ENCODE assay signal across 9 cellular contexts in the genomic region with DNA sequence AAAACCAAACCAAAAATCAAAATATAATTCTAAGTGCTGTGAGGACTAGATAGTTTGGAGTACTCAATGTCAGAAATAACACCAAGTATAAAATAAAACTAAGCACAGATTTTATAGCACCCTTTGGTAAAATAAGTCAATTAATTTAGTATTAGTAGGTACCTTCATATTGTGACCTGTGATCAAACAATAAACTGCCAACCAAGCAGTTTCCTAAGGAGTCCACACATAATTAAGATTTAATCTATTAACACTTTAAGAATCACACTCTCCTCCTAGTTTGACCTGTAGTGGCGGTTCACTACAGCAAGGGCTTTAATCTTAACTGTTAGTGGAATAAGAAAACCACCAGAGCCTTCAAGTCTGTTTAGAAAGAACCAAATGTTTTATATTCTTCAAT. TPM values are rescaled to one million over a fixed set of nuclear protein-coding genes. Genes with fewer than 3 reads are reported as not detected.
DNase-seq lines count a peak whose midpoint lies in the region; ATAC-seq and TF ChIP-seq lines count a peak whose summit lies in the region.
"Had no signal": no experiment of that assay in that cellular context is flagged by ENCODE, and none has a peak within 500 bp of the region (broad histone marks: within the 10 kb centered on the region; RNA-seq: fewer than 3 reads in every experiment).

No MANE protein-coding gene starts in this region.

- H3K9me3 Mint-ChIP-seq in naive B cell, result peaks cover 0 to 4% (median 0%) of the 10 kb centered on the region in 7 donors

- H4K5ac ChIP-seq in IMR-90 (ENCODE audit: low read depth, low read length), result no peak overlapping the region

- H4K91ac ChIP-seq in IMR-90 (ENCODE audit: insufficient read depth, low read depth, low read length), result no peak overlapping the region

- no peaks in the 10 kb centered on the region for H3K27me3 Mint-ChIP-seq in naive B cell

- no peak overlapping the region for H2BK20ac ChIP-seq in IMR-90 (ENCODE audit: low read depth, low read length)

- H2AK9ac ChIP-seq in IMR-90 (replicated peaks; ENCODE audit: low read depth, low read length, poor library complexity), result no peak overlapping the region

- H3K4ac ChIP-seq in IMR-90 (ENCODE audit: low read depth, low read length), result no peak overlapping the region

- peak overlapping the region; percentile 22 for H3K4me2 ChIP-seq in IMR-90 (ENCODE audit: low read depth, low read length)

- no CpG with 5 or more reads among the region's 1 CpG for WGBS in IMR-90 (ENCODE audit: extremely low coverage in 2 of 2, insufficient read length in 1 of 2), 2 experiments

- H2BK15ac ChIP-seq in IMR-90 (ENCODE audit: low read depth, low read length), result no peak overlapping the region

- no peak for TF ChIP-seq POLR2A in IMR-90 (IDR thresholded peaks at IDR 0.05; ENCODE audit: low read depth, low read length)

- no peak overlapping the region for H3K18ac ChIP-seq in IMR-90 (ENCODE audit: low read depth, low read length)

- H2AK5ac ChIP-seq in IMR-90 (ENCODE audit: low read depth, low read length), result no peak overlapping the region

- H3K4me3 Mint-ChIP-seq in naive B cell, result peak overlapping the region in 7 of 8 donors; percentile 94 to 100 (median 100)

- H3K4me3 ChIP-seq in BE2C (ENCODE audit: low read depth, low read length) (peak overlapping the region; percentile 98), IMR-90 (ENCODE audit: insufficient read depth, low read depth, low read length) (no peak overlapping the region), brain microvascular endothelial cell (ENCODE audit: low read depth, low read length) (peak overlapping the region; percentile 99), mucosa of descending colon (no peak overlapping the region)

- H3K27me3 ChIP-seq in BE2C (no peaks in the 10 kb centered on the region), IMR-90 (ENCODE audit: control insufficient read depth, insufficient read depth, low read length) (no peaks in the 10 kb centered on the region), brain microvascular endothelial cell (replicated peaks) (no peaks in the 10 kb centered on the region)

- no peaks in the 10 kb centered on the region for H3K9me3 ChIP-seq in BE2C
- H3K9me3 ChIP-seq in IMR-90 (ENCODE audit: control insufficient read depth, insufficient read depth, low read length), result no peaks in the 10 kb centered on the region
- no peaks in the 10 kb centered on the region for H3K9me3 ChIP-seq in mucosa of descending colon

- H3K23ac ChIP-seq in IMR-90 (ENCODE audit: low read depth, low read length), result no peak overlapping the region; the same call in 1 of the 2 replicates

- H3K27ac Mint-ChIP-seq in naive B cell, result peak overlapping the region in 4 of 6 donors; percentile 66 to 100 (median 74)

- peaks cover 40 to 58% (median 49%) of the 10 kb centered on the region in 3 donors for H3K4me1 Mint-ChIP-seq in naive B cell

- H3K27ac ChIP-seq in IMR-90 (ENCODE audit: insufficient read depth, low read length), result no peak overlapping the region
- H3K27ac ChIP-seq in brain microvascular endothelial cell, result no peak overlapping the region

- POLR2A ChIA-PET in IMR-90 (lab: Charles Lee; ENCODE audit: unreplicated experiment), result interaction anchor here (0.7 kb wide), 1 partner anchor 307 kb away, joined by 3 read pairs; no protein-coding TSS in a partner anchor

- H3K14ac ChIP-seq in IMR-90 (replicated peaks; ENCODE audit: low read depth, low read length), result no peak overlapping the region

- H3K36me3 Mint-ChIP-seq in naive B cell, result peaks cover 21 to 29% of the 10 kb centered on the region in 2 donors

- H3K4me1 ChIP-seq in BE2C, result peaks cover 3% of the 10 kb centered on the region; the same call in 1 of the 2 replicates
- H3K4me1 ChIP-seq in IMR-90 (ENCODE audit: control insufficient read depth, insufficient read depth, low read length), result 0 out of 2 replicates have a peak, but pooled peaks cover 2% of the 10 kb centered on the region
- H3K4me1 ChIP-seq in mucosa of descending colon (ENCODE audit: low read depth), result peaks cover 17% of the 10 kb centered on the region

- H2BK120ac ChIP-seq in IMR-90 (ENCODE audit: low read depth, low read length), result no peak overlapping the region

- H2AFZ ChIP-seq in IMR-90 (replicated peaks; ENCODE audit: low read length, poor library complexity), result no peak overlapping the region

- dilution Hi-C loops in IMR-90 (cut with HindIII; ENCODE audit: low sequenced_read_pairs, unreplicated experiment), result no loop called here

- H3K9ac ChIP-seq in IMR-90 (ENCODE audit: low read depth, low read length), result no peak overlapping the region

- peaks cover 6% of the 10 kb centered on the region for H3K9me1 ChIP-seq in IMR-90 (ENCODE audit: insufficient read depth, low read length)

- no peak for TF ChIP-seq RAD21 in IMR-90 (IDR thresholded peaks at IDR 0.05; ENCODE audit: low read length)

- peaks cover 18 to 30% of the 10 kb centered on the region in 2 experiments for H3K79me1 ChIP-seq in IMR-90 (ENCODE audit: low read depth in 1 of 2, low read length in 2 of 2)

- in situ Hi-C loops in IMR-90 (cut with MboI; ENCODE audit: low sequenced_read_pairs) (loop anchor here (5.0 kb wide), 1 partner anchor 195 kb away; no protein-coding TSS in a partner anchor), brain microvascular endothelial cell (cut with HindIII; ENCODE audit: low pct_ligation_motif_present, low sequenced_read_pairs) (loop anchor here (25.0 kb wide), 1 partner anchor 185 kb away; no protein-coding TSS in a partner anchor)

- no peak overlapping the region for H2BK5ac ChIP-seq in IMR-90 (ENCODE audit: low read depth, low read length, poor library complexity, severe bottlenecking)

- ATAC-seq in IMR-90 (ENCODE audit: low read depth), result no peak
- ATAC-seq in naive B cell (ENCODE audit: low read depth in 2 of 2), result no peak
- no peak for ATAC-seq in GM19455 (IDR thresholded peaks at IDR 0.05; ENCODE audit: unreplicated experiment)
- ATAC-seq in mucosa of descending colon, result no peak

- no peak overlapping the region for H3K56ac ChIP-seq in IMR-90 (ENCODE audit: extremely low read depth, insufficient read depth, low read length)

- no peak for DNase-seq in BE2C
- no peak for DNase-seq in IMR-90
- no peak for DNase-seq in brain microvascular endothelial cell
- DNase-seq in naive B cell, result no peak
- DNase-seq in mucosa of descending colon, result no peak
- DNase-seq in HuH-7.5 (ENCODE audit: low spot score), result no peak
- DNase-seq in NCI-H187 treated with DMSO at 0.1 percent for 48 hours (lab: John Stamatoyannopoulos, UW), result no peak
- DNase-seq: HCEC 1CT had no signal

- peaks cover 76% of the 10 kb centered on the region for H3K36me3 ChIP-seq in BE2C
- peaks cover 33% of the 10 kb centered on the region for H3K36me3 ChIP-seq in IMR-90 (ENCODE audit: control insufficient read depth, insufficient read depth, low read length)
- peaks cover 64% of the 10 kb centered on the region for H3K36me3 ChIP-seq in brain microvascular endothelial cell (replicated peaks)
- peaks cover 40% of the 10 kb centered on the region for H3K36me3 ChIP-seq in mucosa of descending colon (ENCODE audit: low read depth)

- no TSS peak for BruUV-seq in IMR-90 (replicated peaks; lab: Mats Ljungman, UMichigan)

- CTCF ChIA-PET in IMR-90 (lab: Yijun Ruan, JAX), result interaction anchor here (0.6 kb wide), 1 partner anchor 43 kb away, joined by 4 read pairs; no protein-coding TSS in a partner anchor

- H4K8ac ChIP-seq in IMR-90 (ENCODE audit: low read depth in 2 of 2, low read length in 2 of 2), result no peak overlapping the region

- peaks cover 70% of the 10 kb centered on the region for H4K20me1 ChIP-seq in IMR-90 (ENCODE audit: insufficient read depth, low read length)

- TF ChIP-seq CTCF in BE2C (IDR thresholded peaks at IDR 0.05; ENCODE audit: low read depth, low read length) (no peak), IMR-90 (conservative IDR thresholded peaks at IDR 0.05; ENCODE audit: low read depth, low read length) (no peak), brain microvascular endothelial cell (IDR thresholded peaks at IDR 0.05; ENCODE audit: low read depth, low read length, missing control alignments) (no peak), mucosa of descending colon (IDR thresholded peaks at IDR 0.05) (no peak)

- intact Hi-C loops in IMR-90 (cut with micrococcal nuclease) (no loop called here), mucosa of descending colon (cut with DNase I, micrococcal nuclease) (loop anchor here in 1 of 2 donors (10.0 kb wide), 1 partner anchor 198 kb away; no protein-coding TSS in a partner anchor)

TF ChIP-seq in IMR-90, 13 proteins besides CTCF, POLR2A, EP300 and RAD21:
- TF ChIP-seq NFE2L2 (IDR thresholded peaks at IDR 0.05; ENCODE audit: low read depth, low read length) (no peak), MAZ (IDR thresholded peaks at IDR 0.05; ENCODE audit: borderline replicate concordance, low read depth, low read length) (no peak), RFX5 (IDR thresholded peaks at IDR 0.05; ENCODE audit: low read depth, low read length) (no peak), MAFK (IDR thresholded peaks at IDR 0.05; ENCODE audit: low read depth, low read length) (peak; percentile 68)
TF ChIP-seq in IMR-90: peak in this region for 1.

RNA-seq across cellular contexts. Expression of gene HNRNPK, which starts 2.8 kb away (rescaled TPM):
- polyA plus RNA-seq in BE2C (2012; ENCODE audit: insufficient read depth, insufficient read length, low read depth), result 396 TPM
- total RNA-seq in IMR-90 (2012; rRNA removed), result 422 and 601 TPM in 2 replicates
- polyA plus RNA-seq in IMR-90 (2012; rRNA removed), result 419 and 458 TPM in 2 replicates
- polyA plus RNA-seq in IMR-90 (2012; cell fraction: cytosol; rRNA removed), result 149 and 205 TPM in 2 replicates
- polyA plus RNA-seq in IMR-90 (2012; cell fraction: nucleus; rRNA removed; ENCODE audit: low replicate concordance), result 124 and 330 TPM in 2 replicates
- polyA plus RNA-seq in naive B cell (ENCODE audit: low read depth in 6 of 6), result 1,000 to 10,000 TPM in 4 of 6 donors, 100 to 1,000 TPM in 2; 981 to 1,356 (median 1,024) TPM
- 100 to 1,000 TPM; 386 to 461 (median 421) TPM for total RNA-seq in mucosa of descending colon

RNA-seq across cellular contexts. Expression of gene RMI1, which starts 3.4 kb away (rescaled TPM):
- 2.3 TPM for polyA plus RNA-seq in BE2C (2012; ENCODE audit: insufficient read depth, insufficient read length, low read depth)
- 6.8 and 12.8 TPM in 2 replicates for total RNA-seq in IMR-90 (2012; rRNA removed)
- polyA plus RNA-seq in IMR-90 (2012; rRNA removed), result 2.7 and 4.4 TPM in 2 replicates
- polyA plus RNA-seq in IMR-90 (2012; cell fraction: cytosol; rRNA removed), result 0.38 and 0.65 TPM in 2 replicates
- polyA plus RNA-seq in IMR-90 (2012; cell fraction: nucleus; rRNA removed; ENCODE audit: low replicate concordance), result 0.11 and 1.7 TPM in 2 replicates
- polyA plus RNA-seq in naive B cell (ENCODE audit: low read depth in 6 of 6), result 10 to 100 TPM in 3 of 6 donors, 1 to 10 TPM in 3; 8.0 to 13.0 (median 10.0) TPM
- total RNA-seq in mucosa of descending colon, result 10 to 100 TPM in 2 of 3 donors, 1 to 10 TPM in 1; 7.0 to 15.6 (median 11.6) TPM

RNA-seq across cellular contexts. Expression of gene KIF27, which starts 56.0 kb away (rescaled TPM):
- polyA plus RNA-seq in BE2C (2012; ENCODE audit: insufficient read depth, insufficient read length, low read depth), result 0.80 TPM
- 1.6 and 2.2 TPM in 2 replicates for total RNA-seq in IMR-90 (2012; rRNA removed)
- polyA plus RNA-seq in IMR-90 (2012; rRNA removed), result 0.32 and 0.60 TPM in 2 replicates
- polyA plus RNA-seq in IMR-90 (2012; cell fraction: cytosol; rRNA removed), result 0.03 and 0.05 TPM in 2 replicates
- polyA plus RNA-seq in IMR-90 (2012; cell fraction: nucleus; rRNA removed; ENCODE audit: low replicate concordance), result 0.11 and 0.76 TPM in 2 replicates
- 1 to 10 TPM; 2.0 to 4.8 (median 3.5) TPM for polyA plus RNA-seq in naive B cell (ENCODE audit: low read depth in 6 of 6)
- 1 to 10 TPM; 3.9 to 8.2 (median 4.7) TPM for total RNA-seq in mucosa of descending colon

Comparison
In these comparisons a context has a peak if more than half of its experiments do, and no peak if none do; other contexts are left out.
1. H3K4me3 ChIP-seq: peak in BE2C (single experiment) and brain microvascular endothelial cell (single experiment); none in IMR-90 (single experiment) and mucosa of descending colon (single experiment).